8 cellular contexts compared by ENCODE assay signal in genomic region chr12:46517579-46517962, GRCh38.
DNase-seq lines count a peak whose midpoint lies in the region; ATAC-seq and TF ChIP-seq lines count a peak whose summit lies in the region.

No MANE protein-coding gene starts in this region.

- H3K27ac Mint-ChIP-seq in activated T-cell treated with anti-CD3 and anti-CD28 coated beads, Interleukin-2, amount 50 U/mL, for 72 hours = peak overlapping the region; percentile 94
- H3K27ac Mint-ChIP-seq in activated CD4-positive, alpha-beta memory T cell treated with anti-CD3 and anti-CD28 coated beads, Interleukin-2, amount 10 ng/mL, durations not matched to agents 7 days and 5 days = peak overlapping the region; percentile 85
- no peak overlapping the region for H3K27ac Mint-ChIP-seq in Calu3 (ENCODE audit: unreplicated experiment)

- intact Hi-C loops in uterus (cut with DNase I; ENCODE audit: low total_unique reads) (no loop called here), Calu3 (cut with micrococcal nuclease; ENCODE audit: unreplicated experiment) (no loop called here)

- peaks cover 79% of the 10 kb centered on the region for H3K4me1 Mint-ChIP-seq in activated T-cell treated with anti-CD3 and anti-CD28 coated beads, Interleukin-2, amount 50 U/mL, for 72 hours (ENCODE audit: low read depth)
- peaks cover 51% of the 10 kb centered on the region for H3K4me1 Mint-ChIP-seq in activated CD4-positive, alpha-beta memory T cell treated with anti-CD3 and anti-CD28 coated beads, Interleukin-2, amount 10 ng/mL, durations not matched to agents 7 days and 5 days
- peaks cover 18% of the 10 kb centered on the region for H3K4me1 Mint-ChIP-seq in Calu3 (ENCODE audit: low read depth, unreplicated experiment)

- peaks cover 6 to 10% of the 10 kb centered on the region in 2 donors for H3K9me3 Mint-ChIP-seq in activated T-cell treated with anti-CD3 and anti-CD28 coated beads, Interleukin-2, amount 50 U/mL, for 72 hours
- H3K9me3 Mint-ChIP-seq in activated CD4-positive, alpha-beta memory T cell treated with anti-CD3 and anti-CD28 coated beads, Interleukin-2, amount 10 ng/mL, durations not matched to agents 7 days and 5 days = peaks cover 17% of the 10 kb centered on the region
- H3K9me3 Mint-ChIP-seq in Calu3 (ENCODE audit: low read depth, unreplicated experiment) = no peaks in the 10 kb centered on the region

- H3K27me3 ChIP-seq in uterus = no peaks in the 10 kb centered on the region

- H3K36me3 Mint-ChIP-seq in activated T-cell treated with anti-CD3 and anti-CD28 coated beads, Interleukin-2, amount 50 U/mL, for 72 hours (ENCODE audit: insufficient read depth in 2 of 2) = peaks cover 12 to 13% of the 10 kb centered on the region in 2 donors
- H3K36me3 Mint-ChIP-seq in activated CD4-positive, alpha-beta memory T cell treated with anti-CD3 and anti-CD28 coated beads, Interleukin-2, amount 10 ng/mL, durations not matched to agents 7 days and 5 days (ENCODE audit: low read depth) = peaks cover 53% of the 10 kb centered on the region
- H3K36me3 Mint-ChIP-seq in Calu3 (ENCODE audit: insufficient read depth, unreplicated experiment) = no peaks in the 10 kb centered on the region

- H3K4me3 Mint-ChIP-seq in activated T-cell treated with anti-CD3 and anti-CD28 coated beads, Interleukin-2, amount 50 U/mL, for 72 hours = peak overlapping the region; percentile 61 to 71
- peak overlapping the region; percentile 22 for H3K4me3 Mint-ChIP-seq in activated CD4-positive, alpha-beta memory T cell treated with anti-CD3 and anti-CD28 coated beads, Interleukin-2, amount 10 ng/mL, durations not matched to agents 7 days and 5 days
- no peak overlapping the region for H3K4me3 Mint-ChIP-seq in Calu3 (ENCODE audit: low read depth, unreplicated experiment)

- no peak for TF ChIP-seq POLR2A in uterus (IDR thresholded peaks at IDR 0.05)

- no peaks in the 10 kb centered on the region for H3K36me3 ChIP-seq in uterus

- peak overlapping the region; percentile 66 to 88 for H3K27ac ChIP-seq in uterus

- no peak for TF ChIP-seq CTCF in uterus (IDR thresholded peaks at IDR 0.05)
- TF ChIP-seq CTCF in Calu3 (IDR thresholded peaks at IDR 0.05; ENCODE audit: unreplicated experiment) = no peak

- CTCF ChIA-PET in activated CD4-positive, alpha-beta memory T cell treated with anti-CD3 and anti-CD28 coated beads, Interleukin-2, amount 10 ng/mL, durations not matched to agents 7 days and 5 days (lab: Charles Lee) = no interaction called here
- CTCF ChIA-PET in Calu3 (lab: Charles Lee) = no interaction called here

- no peaks in the 10 kb centered on the region for H3K27me3 Mint-ChIP-seq in activated T-cell treated with anti-CD3 and anti-CD28 coated beads, Interleukin-2, amount 50 U/mL, for 72 hours (ENCODE audit: low read depth)
- no peaks in the 10 kb centered on the region for H3K27me3 Mint-ChIP-seq in activated CD4-positive, alpha-beta memory T cell treated with anti-CD3 and anti-CD28 coated beads, Interleukin-2, amount 10 ng/mL, durations not matched to agents 7 days and 5 days
- H3K27me3 Mint-ChIP-seq in Calu3 (ENCODE audit: unreplicated experiment) = no peaks in the 10 kb centered on the region

- BruUV-seq in Calu3 (replicated peaks; lab: Mats Ljungman, UMichigan) = no TSS peak

- POLR2A ChIA-PET in activated CD4-positive, alpha-beta memory T cell treated with anti-CD3 and anti-CD28 coated beads, Interleukin-2, amount 10 ng/mL, durations not matched to agents 7 days and 5 days (lab: Charles Lee) = interaction anchor here (0.6 to 2.2 kb wide), 11 partner anchors 14 to 1262 kb away, joined by 3 to 13 read pairs (median 4); partner anchors contain the start of gene SLC38A1

- no peak overlapping the region for H3K4me3 ChIP-seq in uterus

- H3K9me3 ChIP-seq in uterus = no peaks in the 10 kb centered on the region

- H3K4me1 ChIP-seq in uterus = peaks cover 0 to 19% of the 10 kb centered on the region in 2 donors

- peak in 1 of 2 donors; percentile 13 for DNase-seq in activated T-cell treated with anti-CD3 and anti-CD28 coated beads, Interleukin-2, amount 50 U/mL, for 72 hours
- DNase-seq in activated T-cell treated with anti-CD3 and anti-CD28 coated beads, Interleukin-2, amount 50 U/mL, for 48 hours = no peak
- no peak for DNase-seq in activated CD4-positive, alpha-beta memory T cell treated with anti-CD3 and anti-CD28 coated beads, Interleukin-2, amount 10 ng/mL, durations not matched to agents 7 days and 5 days
- DNase-seq in uterus = no peak
- no peak for DNase-seq in LoVo (ENCODE audit: low spot score)
- no peak for DNase-seq in activated gamma-delta T cell (lab: John Stamatoyannopoulos, UW)
- no peak for DNase-seq in Calu3

- ATAC-seq in activated T-cell treated with anti-CD3 and anti-CD28 coated beads, Interleukin-2, amount 50 U/mL, for 72 hours (replicated peaks in 1 of 2) = peak; percentile 35 to 48
- peak; percentile 22 for ATAC-seq in HG02938 (IDR thresholded peaks at IDR 0.05; ENCODE audit: unreplicated experiment)
